38 cellular contexts compared by ENCODE assay signal in genomic region chr20:35238746-35239145, GRCh38. TPM values are rescaled to one million over a fixed set of nuclear protein-coding genes. Genes with fewer than 3 reads are reported as not detected.
"Had no signal": no experiment of that assay in that cellular context is flagged by ENCODE, and none has a peak within 500 bp of the region (broad histone marks: within the 10 kb centered on the region; RNA-seq: fewer than 3 reads in every experiment).

No MANE protein-coding gene starts in this region.

- H3K36me3 ChIP-seq: adrenal gland, colonic mucosa, WERI-Rb-1 had no signal

- H3K27ac Mint-ChIP-seq: activated B cell treated with CpG ODN at 0.5 μM for 24 hours; activated CD8-positive, alpha-beta T cell treated with anti-CD3 and anti-CD28 coated beads, Interleukin-2, amount 10 ng/mL, durations not matched to agents 7 days and 5 days; activated naive CD4-positive, alpha-beta T cell treated with anti-CD3 and anti-CD28 coated beads for 36 hours; activated naive CD4-positive, alpha-beta T cell treated with anti-CD3 and anti-CD28 coated beads, Interleukin-2, amount 50 U/mL, for 24 hours; activated naive CD8-positive, alpha-beta T cell treated with anti-CD3 and anti-CD28 coated beads for 36 hours; activated naive CD8-positive, alpha-beta T cell treated with anti-CD3 and anti-CD28 coated beads, Interleukin-2, amount 50 U/mL, for 24 hours; activated T-helper 1 cell treated with anti-CD3 and anti-CD28 coated beads, Interleukin-12 subunit alpha, Interleukin-12 subunit beta, Interleukin-2, Interleukin-4 antibody, amounts not matched to agents 30 ng/mL and 10 ng/mL and 1 ng/mL, durations not matched to agents 14 hours and 24 hours and 36 hours; activated T-helper 2 cell treated with anti-CD3 and anti-CD28 coated beads, Interferon-gamma antibody, Interleukin-2, Interleukin-4, amounts not matched to agents 10 μg/mL and 5 μg/mL and 100 μg/mL, durations not matched to agents 14 hours and 24 hours and 36 hours; T-helper 17 cell; T-helper 2 cell treated with Interferon-gamma antibody and Interleukin-4, amounts not matched to agents 5 μg/mL and 100 μg/mL, for 36 hours had no signal

- H3K4me3 Mint-ChIP-seq: activated B cell treated with CpG ODN at 0.5 μM for 24 hours; activated CD8-positive, alpha-beta T cell treated with anti-CD3 and anti-CD28 coated beads, Interleukin-2, amount 10 ng/mL, durations not matched to agents 7 days and 5 days; activated naive CD4-positive, alpha-beta T cell treated with anti-CD3 and anti-CD28 coated beads for 36 hours; activated naive CD4-positive, alpha-beta T cell treated with anti-CD3 and anti-CD28 coated beads, Interleukin-2, amount 50 U/mL, for 24 hours; activated naive CD8-positive, alpha-beta T cell treated with anti-CD3 and anti-CD28 coated beads for 36 hours; activated naive CD8-positive, alpha-beta T cell treated with anti-CD3 and anti-CD28 coated beads, Interleukin-2, amount 50 U/mL, for 24 hours; activated T-helper 1 cell treated with anti-CD3 and anti-CD28 coated beads, Interleukin-12 subunit alpha, Interleukin-12 subunit beta, Interleukin-2, Interleukin-4 antibody, amounts not matched to agents 30 ng/mL and 10 ng/mL and 1 ng/mL, durations not matched to agents 14 hours and 24 hours and 36 hours; T-helper 17 cell; T-helper 2 cell treated with Interferon-gamma antibody and Interleukin-4, amounts not matched to agents 5 μg/mL and 100 μg/mL, for 36 hours had no signal

- H3K4me1 Mint-ChIP-seq: activated B cell treated with CpG ODN at 0.5 μM for 24 hours; activated naive CD4-positive, alpha-beta T cell treated with anti-CD3 and anti-CD28 coated beads, Interleukin-2, amount 50 U/mL, for 24 hours; activated naive CD8-positive, alpha-beta T cell treated with anti-CD3 and anti-CD28 coated beads for 36 hours had no signal

- H3K9me3 ChIP-seq: adrenal gland, body of pancreas, colonic mucosa, esophagus squamous epithelium had no signal

- ATAC-seq: activated CD4-positive, CD25-positive, alpha-beta regulatory T cell treated with anti-CD3 and anti-CD28 coated beads, Interleukin-2, amount 50 U/mL, for 24 hours; activated CD8-positive, alpha-beta T cell treated with anti-CD3 and anti-CD28 coated beads, Interleukin-2, amount 10 ng/mL, durations not matched to agents 7 days and 5 days; activated naive CD8-positive, alpha-beta T cell treated with anti-CD3 and anti-CD28 coated beads, Interleukin-2, amount 50 U/mL, for 24 hours; body of pancreas; gastroesophageal sphincter; heart right ventricle; T-helper 17 cell had no signal

- H3K4me3 ChIP-seq: adrenal gland, body of pancreas, colonic mucosa, esophagus squamous epithelium, gastroesophageal sphincter, heart right ventricle had no signal

- H3K4me1 ChIP-seq: adrenal gland, body of pancreas, colonic mucosa, esophagus squamous epithelium, gastroesophageal sphincter had no signal

- H3K27me3 ChIP-seq: adrenal gland, body of pancreas, colonic mucosa, esophagus squamous epithelium, gastroesophageal sphincter, heart right ventricle had no signal

- H3K27ac ChIP-seq: adrenal gland, body of pancreas, colonic mucosa, epithelial cell of prostate, esophagus squamous epithelium, gastroesophageal sphincter, heart right ventricle, WERI-Rb-1 had no signal

- H3K9me3 Mint-ChIP-seq: activated B cell treated with CpG ODN at 0.5 μM for 24 hours; activated naive CD4-positive, alpha-beta T cell treated with anti-CD3 and anti-CD28 coated beads for 36 hours; activated naive CD4-positive, alpha-beta T cell treated with anti-CD3 and anti-CD28 coated beads, Interleukin-2, amount 50 U/mL, for 24 hours; activated naive CD8-positive, alpha-beta T cell treated with anti-CD3 and anti-CD28 coated beads for 36 hours; activated naive CD8-positive, alpha-beta T cell treated with anti-CD3 and anti-CD28 coated beads, Interleukin-2, amount 50 U/mL, for 24 hours; activated T-helper 1 cell treated with anti-CD3 and anti-CD28 coated beads, Interleukin-12 subunit alpha, Interleukin-12 subunit beta, Interleukin-2, Interleukin-4 antibody, amounts not matched to agents 30 ng/mL and 10 ng/mL and 1 ng/mL, durations not matched to agents 14 hours and 24 hours and 36 hours; activated T-helper 2 cell treated with anti-CD3 and anti-CD28 coated beads, Interferon-gamma antibody, Interleukin-2, Interleukin-4, amounts not matched to agents 10 μg/mL and 5 μg/mL and 100 μg/mL, durations not matched to agents 14 hours and 24 hours and 36 hours; T-helper 2 cell treated with Interferon-gamma antibody and Interleukin-4, amounts not matched to agents 5 μg/mL and 100 μg/mL, for 36 hours had no signal

- DNase-seq: activated B cell treated with CpG ODN at 0.5 μM for 24 hours; activated CD4-positive, alpha-beta T cell treated with anti-CD3 and anti-CD28 coated beads for 48 hours; activated CD4-positive, alpha-beta T cell treated with anti-CD3 and anti-CD28 coated beads, Interleukin-2, amount 50 U/mL, for 1 hour; activated CD4-positive, alpha-beta T cell treated with anti-CD3 and anti-CD28 coated beads, Interleukin-2, amount 50 U/mL, for 48 hours; activated CD8-positive, alpha-beta T cell treated with anti-CD3 and anti-CD28 coated beads, Interleukin-2, amount 10 ng/mL, durations not matched to agents 7 days and 5 days; activated effector memory CD4-positive, alpha-beta T cell treated with anti-CD3 and anti-CD28 coated beads, Interleukin-2, amount 50 U/mL, for 16 hours; activated naive CD4-positive, alpha-beta T cell treated with anti-CD3 and anti-CD28 coated beads for 36 hours; activated naive CD8-positive, alpha-beta T cell treated with anti-CD3 and anti-CD28 coated beads for 36 hours; activated naive CD8-positive, alpha-beta T cell treated with anti-CD3 and anti-CD28 coated beads, Interleukin-2, amount 50 U/mL, for 24 hours; activated T-cell treated with anti-CD3 and anti-CD28 coated beads, Interleukin-2, amount 50 U/mL, for 1 hour; activated T-cell treated with anti-CD3 and anti-CD28 coated beads, Interleukin-2, amount 50 U/mL, for 48 hours; adrenal gland; amygdala; aorta; body of pancreas; caudate nucleus; colonic mucosa; effector CD8-positive, alpha-beta T cell; esophagus squamous epithelium; foreskin melanocyte; heart right ventricle; T-helper 1 cell; T-helper 17 cell; T1000; WERI-Rb-1 had no signal

- H3K27me3 Mint-ChIP-seq: activated naive CD8-positive, alpha-beta T cell treated with anti-CD3 and anti-CD28 coated beads for 36 hours; activated naive CD8-positive, alpha-beta T cell treated with anti-CD3 and anti-CD28 coated beads, Interleukin-2, amount 50 U/mL, for 24 hours; T-helper 17 cell had no signal

RNA-seq across cellular contexts. Expression of gene MMP24, which starts 12.3 kb away (rescaled TPM):
- total RNA-seq: activated B cell treated with CpG ODN at 0.5 μM for 24 hours; activated CD8-positive, alpha-beta T cell treated with anti-CD3 and anti-CD28 coated beads, Interleukin-2, amount 10 ng/mL, durations not matched to agents 7 days and 5 days; activated naive CD4-positive, alpha-beta T cell treated with anti-CD3 and anti-CD28 coated beads for 36 hours; activated naive CD8-positive, alpha-beta T cell treated with anti-CD3 and anti-CD28 coated beads for 36 hours; activated T-helper 2 cell treated with anti-CD3 and anti-CD28 coated beads, Interferon-gamma antibody, Interleukin-2, Interleukin-4, amounts not matched to agents 10 μg/mL and 5 μg/mL and 100 μg/mL, durations not matched to agents 14 hours and 24 hours and 36 hours had no signal

RNA-seq across cellular contexts. Expression of gene FAM83C, which starts 53.5 kb away (rescaled TPM):
- total RNA-seq: activated B cell treated with CpG ODN at 0.5 μM for 24 hours; activated CD8-positive, alpha-beta memory T cell treated with anti-CD3 and anti-CD28 coated beads for 36 hours; activated CD8-positive, alpha-beta T cell treated with anti-CD3 and anti-CD28 coated beads, Interleukin-2, amount 10 ng/mL, durations not matched to agents 7 days and 5 days; activated naive CD4-positive, alpha-beta T cell treated with anti-CD3 and anti-CD28 coated beads for 36 hours; activated naive CD8-positive, alpha-beta T cell treated with anti-CD3 and anti-CD28 coated beads for 36 hours; activated T-helper 1 cell treated with anti-CD3 and anti-CD28 coated beads, Interleukin-12 subunit alpha, Interleukin-12 subunit beta, Interleukin-2, Interleukin-4 antibody, amounts not matched to agents 30 ng/mL and 10 ng/mL and 1 ng/mL, durations not matched to agents 14 hours and 24 hours and 36 hours; activated T-helper 2 cell treated with anti-CD3 and anti-CD28 coated beads, Interferon-gamma antibody, Interleukin-2, Interleukin-4, amounts not matched to agents 10 μg/mL and 5 μg/mL and 100 μg/mL, durations not matched to agents 14 hours and 24 hours and 36 hours; adrenal gland; aorta; body of pancreas; dermis microvascular lymphatic vessel endothelial cell; endothelial cell of umbilical vein; fibroblast of lung; fibroblast of villous mesenchyme; glomerular endothelial cell; heart right ventricle; T-helper 17 cell had no signal
